ENCODE assay signal across 16 cellular contexts in the genomic region with DNA sequence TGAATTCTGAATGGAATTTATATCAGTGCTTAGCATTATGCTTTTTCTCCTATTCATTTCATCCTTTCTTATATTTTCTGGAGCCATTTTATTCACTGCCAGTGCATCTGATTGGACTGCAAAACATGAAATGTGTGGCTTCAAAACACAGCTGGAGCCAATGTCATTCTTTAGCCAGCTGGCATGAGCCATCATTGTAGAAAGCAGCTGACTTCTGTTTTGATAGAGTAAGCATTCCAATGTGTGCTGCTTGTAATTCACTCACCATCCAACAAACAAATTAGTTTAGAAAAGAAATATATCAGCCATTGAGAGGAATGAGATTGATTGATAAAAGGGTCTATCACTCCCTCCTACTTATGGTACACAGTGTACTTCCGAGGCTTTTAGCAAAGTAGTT.
A peak's percentile ranks its signal among the peaks of the same experiment; 100 is the strongest.
DNase-seq lines count a peak whose midpoint lies in the region; ATAC-seq and TF ChIP-seq lines count a peak whose summit lies in the region.
"Had no signal": no experiment of that assay in that cellular context is flagged by ENCODE, and none has a peak within 500 bp of the region (broad histone marks: within the 10 kb centered on the region; RNA-seq: fewer than 3 reads in every experiment).

No MANE protein-coding gene starts in this region.

- H3K4me3 ChIP-seq in choroid plexus epithelial cell (ENCODE audit: low read depth, low read length): no peak overlapping the region
- no peak overlapping the region for H3K4me3 ChIP-seq in skeletal muscle cell (ENCODE audit: low read depth, low read length)
- no peak overlapping the region for H3K4me3 ChIP-seq in neural progenitor cell

- no peak overlapping the region for H2AFZ ChIP-seq in neural progenitor cell (replicated peaks)

- no peaks in the 10 kb centered on the region for H4K20me1 ChIP-seq in neural progenitor cell (ENCODE audit: low read depth)

- H3K4me3 Mint-ChIP-seq in neural progenitor cell: no peak overlapping the region
- H3K4me3 Mint-ChIP-seq: CD4-positive, CD25-positive, alpha-beta regulatory T cell; HFFc6 had no signal

- no peaks in the 10 kb centered on the region for H3K79me2 ChIP-seq in neural progenitor cell (ENCODE audit: low read depth)

- H3K9ac ChIP-seq in neural progenitor cell: no peak overlapping the region

- H3K27ac Mint-ChIP-seq in neural progenitor cell: no peak overlapping the region
- H3K27ac Mint-ChIP-seq: CD4-positive, CD25-positive, alpha-beta regulatory T cell; HFFc6 had no signal

- no peak for ATAC-seq in GM18858 (IDR thresholded peaks at IDR 0.05; ENCODE audit: unreplicated experiment)

- H3K4me2 ChIP-seq in neural progenitor cell: no peak overlapping the region

- H3K9me3 ChIP-seq in neural progenitor cell (ENCODE audit: low read depth): no peaks in the 10 kb centered on the region

- H3K4me1 Mint-ChIP-seq in neural progenitor cell: peaks cover 5% of the 10 kb centered on the region
- H3K4me1 Mint-ChIP-seq: CD4-positive, CD25-positive, alpha-beta regulatory T cell had no signal

- peak; percentile 81 for DNase-seq in LHCN-M2 (ENCODE audit: low read depth)
- peak; percentile 2 for DNase-seq in choroid plexus epithelial cell (ENCODE audit: low read depth)
- DNase-seq in inferior parietal cortex (ENCODE audit: extremely low spot score): peak; percentile 49
- DNase-seq in skeletal muscle cell (ENCODE audit: low read depth): peak; percentile 7
- DNase-seq in SKM-1 treated with dmso at 0.1 percent for 144 hours (lab: John Stamatoyannopoulos, UW; ENCODE audit: unreplicated experiment): no peak
- DNase-seq in neural progenitor cell (ENCODE audit: low spot score): no peak
- DNase-seq: Calu3; CD4-positive, CD25-positive, alpha-beta regulatory T cell; DMS79; HFFc6; KBM-7; NCI-H1092 treated with DMSO at 0.1 percent for 48 hours; NCI-H1694; NCI-H510A; SHP77 had no signal

- no peak overlapping the region for H3K27ac ChIP-seq in neural progenitor cell

- no peaks in the 10 kb centered on the region for H3F3A ChIP-seq in neural progenitor cell (ENCODE audit: low read depth)

- no peaks in the 10 kb centered on the region for H3K9me3 Mint-ChIP-seq in neural progenitor cell
- H3K9me3 Mint-ChIP-seq: HFFc6 had no signal

- no peaks in the 10 kb centered on the region for H3K27me3 ChIP-seq in neural progenitor cell

- no peaks in the 10 kb centered on the region for H3K27me3 Mint-ChIP-seq in neural progenitor cell (ENCODE audit: insufficient read depth, low read depth)
- H3K27me3 Mint-ChIP-seq: CD4-positive, CD25-positive, alpha-beta regulatory T cell had no signal

- no peaks in the 10 kb centered on the region for H3K36me3 Mint-ChIP-seq in neural progenitor cell
- H3K36me3 Mint-ChIP-seq: CD4-positive, CD25-positive, alpha-beta regulatory T cell had no signal

- H3K36me3 ChIP-seq in neural progenitor cell: no peaks in the 10 kb centered on the region

- no peaks in the 10 kb centered on the region for H3K4me1 ChIP-seq in neural progenitor cell

- TF ChIP-seq CTCF in choroid plexus epithelial cell (conservative IDR thresholded peaks at IDR 0.05; ENCODE audit: low read depth, low read length): no peak
- no peak for TF ChIP-seq CTCF in neural progenitor cell (IDR thresholded peaks at IDR 0.05)

Comparison
In these comparisons a context has a peak if more than half of its experiments do, and no peak if none do; other contexts are left out.
1. DNase-seq: peak in LHCN-M2 (single experiment), choroid plexus epithelial cell (single experiment), inferior parietal cortex (single experiment) and skeletal muscle cell (single experiment); none in SKM-1 treated with dmso at 0.1 percent for 144 hours (single experiment) and neural progenitor cell (single experiment).